In genomic region chr12:120978296-120979219, GRCh38 we compare ENCODE assay signal across 21 cellular contexts. TPM values are rescaled to one million over a fixed set of nuclear protein-coding genes. Genes with fewer than 3 reads are reported as not detected.
DNase-seq lines count a peak whose midpoint lies in the region; ATAC-seq and TF ChIP-seq lines count a peak whose summit lies in the region.
"Had no signal": no experiment of that assay in that cellular context is flagged by ENCODE, and none has a peak within 500 bp of the region (broad histone marks: within the 10 kb centered on the region; RNA-seq: fewer than 3 reads in every experiment).

Gene HNF1A (plus strand): TSS chr12:120978543. CDS start chr12:120978769, 226 bp downstream.

- H3K27ac ChIP-seq in right cardiac atrium (ENCODE audit: low read length) (no peak within 1 kb of the TSS), hepatocyte (peak within 1 kb of the TSS; percentile 99), osteoblast (ENCODE audit: low read depth, low read length) (no peak within 1 kb of the TSS), aorta (ENCODE audit: low read depth in 1 of 2, low read length in 2 of 2) (no peak within 1 kb of the TSS), mesenchymal stem cell (ENCODE audit: low read length, poor library complexity, severe bottlenecking) (no peak within 1 kb of the TSS)

- H3K14ac ChIP-seq in mesenchymal stem cell (ENCODE audit: low read length in 2 of 2): no peak within 1 kb of the TSS

- no peaks in the 10 kb centered on the region for H3K9me2 ChIP-seq in hepatocyte (replicated peaks; ENCODE audit: insufficient read depth)

- H2BK12ac ChIP-seq in mesenchymal stem cell (ENCODE audit: low read length in 2 of 2): no peak within 1 kb of the TSS

- no peak within 1 kb of the TSS for H3K9ac ChIP-seq in mesenchymal stem cell (ENCODE audit: low read length)

- H4K20me1 ChIP-seq in hepatocyte (ENCODE audit: insufficient read depth, poor library complexity, severe bottlenecking) (no peaks in the 10 kb centered on the region), osteoblast (ENCODE audit: insufficient read depth, low read length) (no peaks in the 10 kb centered on the region)

- H3K9me3 ChIP-seq in right cardiac atrium (ENCODE audit: control insufficient read depth, low read length): no peaks in the 10 kb centered on the region
- H3K9me3 ChIP-seq in hepatocyte (ENCODE audit: low read depth): no peaks in the 10 kb centered on the region
- H3K9me3 ChIP-seq in osteoblast (ENCODE audit: low read depth, low read length): no peaks in the 10 kb centered on the region
- H3K9me3 ChIP-seq in aorta (ENCODE audit: control insufficient read depth, low read length): no peaks in the 10 kb centered on the region
- H3K9me3 ChIP-seq in mesenchymal stem cell (ENCODE audit: control insufficient read depth, low read length): no peaks in the 10 kb centered on the region

- peak within 1 kb of the TSS; percentile 86 for H3K4me2 ChIP-seq in hepatocyte
- H3K4me2 ChIP-seq in osteoblast (ENCODE audit: insufficient read depth, low read length): no peak within 1 kb of the TSS
- no peak within 1 kb of the TSS for H3K4me2 ChIP-seq in mesenchymal stem cell (ENCODE audit: low read length, poor library complexity, severe bottlenecking)

- peaks cover 51% of the 10 kb centered on the region for H3K79me2 ChIP-seq in hepatocyte
- no peaks in the 10 kb centered on the region for H3K79me2 ChIP-seq in osteoblast (ENCODE audit: insufficient read depth, low read length)

- no peak within 1 kb of the TSS for H3K23ac ChIP-seq in mesenchymal stem cell (ENCODE audit: low read length in 2 of 2)

- no peak within 1 kb of the TSS for H2BK15ac ChIP-seq in mesenchymal stem cell (ENCODE audit: low read depth, poor library complexity, severe bottlenecking)

- 83% methylated on average over 40 of the region's 40 CpGs for WGBS in right cardiac atrium
- 59% methylated on average over 34 of the region's 40 CpGs for WGBS in hepatocyte (ENCODE audit: low lambda C conversion rate, missing lambda C conversion rate)
- 20 to 27% methylated on average over 39 to 40 of the region's 40 CpGs for WGBS in aorta, 2 donors
- WGBS in mesenchymal stem cell: 88% methylated on average over 40 of the region's 40 CpGs

- H3K4me1 ChIP-seq in right cardiac atrium (ENCODE audit: control insufficient read depth, insufficient read depth, low read length): no peaks in the 10 kb centered on the region
- peaks cover 5% of the 10 kb centered on the region for H3K4me1 ChIP-seq in hepatocyte (ENCODE audit: insufficient read depth)
- no peaks in the 10 kb centered on the region for H3K4me1 ChIP-seq in osteoblast (ENCODE audit: insufficient read depth, low read length)
- no peaks in the 10 kb centered on the region for H3K4me1 ChIP-seq in aorta (ENCODE audit: control insufficient read depth in 1 of 2, insufficient read depth in 2 of 2, low read length in 2 of 2)
- H3K4me1 ChIP-seq in mesenchymal stem cell (ENCODE audit: control insufficient read depth, insufficient read depth, low read depth, low read length): peaks cover 33% of the 10 kb centered on the region

- no peaks in the 10 kb centered on the region for H3K79me1 ChIP-seq in mesenchymal stem cell (replicated peaks; ENCODE audit: low read length, poor library complexity, severe bottlenecking)

- ATAC-seq in right cardiac atrium (peak; percentile 18 to 44), left ventricle myocardium superior (no peak), aorta (ENCODE audit: low FRiP score) (peak; percentile 43)

- H2AFZ ChIP-seq in hepatocyte (no peak within 1 kb of the TSS), osteoblast (ENCODE audit: low read length) (no peak within 1 kb of the TSS), mesenchymal stem cell (ENCODE audit: low read depth, low read length) (no peak within 1 kb of the TSS)

- H2AK5ac ChIP-seq in mesenchymal stem cell (ENCODE audit: low read length, severe bottlenecking): no peak within 1 kb of the TSS

- TF ChIP-seq CTCF in hepatocyte (IDR thresholded peaks at IDR 0.05; ENCODE audit: poor library complexity) (no peak), osteoblast (IDR thresholded peaks at IDR 0.05; ENCODE audit: extremely low read depth, low read depth, low read length) (no peak)

- H4K91ac ChIP-seq in mesenchymal stem cell (ENCODE audit: low read length): no peak within 1 kb of the TSS

- no peak within 1 kb of the TSS for H2BK120ac ChIP-seq in mesenchymal stem cell (ENCODE audit: low read depth, low read length)

- no peak within 1 kb of the TSS for H3K18ac ChIP-seq in mesenchymal stem cell (ENCODE audit: low read depth in 1 of 2, low read length in 2 of 2)

- intact Hi-C loops in right cardiac atrium (cut with DNase I): loop anchor here in 2 of 4 donors (10.0 kb wide), 3 partner anchors 244 to 394 kb away; partner anchors contain the start of genes CABP1 (in 1 of the 2) and POP5 (in 1 of the 2)
- intact Hi-C loops in left ventricle myocardium superior (cut with micrococcal nuclease): loop anchor here (10.0 kb wide), 1 partner anchor 374 kb away; no protein-coding TSS in a partner anchor
- intact Hi-C loops in aorta (cut with DNase I): loop anchor here in 1 of 2 donors (10.0 kb wide), 2 partner anchors 124 to 254 kb away; partner anchors contain the start of gene ACADS

- no peak within 1 kb of the TSS for H4K8ac ChIP-seq in mesenchymal stem cell (ENCODE audit: low read length)

- peak in 1 of 3 donors; percentile 46 for DNase-seq in right cardiac atrium
- no peak for DNase-seq in left ventricle myocardium superior
- peak; percentile 81 for DNase-seq in hepatocyte (ENCODE audit: low spot score)
- peak; percentile 31 for DNase-seq in osteoblast (ENCODE audit: insufficient read length, low spot score, missing footprints)
- DNase-seq in aorta: peak in 1 of 2 donors; percentile 75
- DNase-seq in NCI-H510A (lab: John Stamatoyannopoulos, UW): no peak
- DNase-seq in mesenchymal stem cell: no peak
- DNase-seq in RKO (ENCODE audit: low spot score): no peak
- DNase-seq: CD4-positive, CD25-positive, alpha-beta regulatory T cell; DND-41; foreskin melanocyte; NCI-H2107; NCI-H748 treated with DMSO at 0.1 percent for 48 hours; RPMI8226; stimulated activated CD4-positive, alpha-beta T cell treated with anti-CD3 and anti-CD28 coated beads, Interleukin-4, amount 100 ng/mL, for 1 hour had no signal

- H3K4me3 ChIP-seq in right cardiac atrium (ENCODE audit: low read length): no peak within 1 kb of the TSS
- H3K4me3 ChIP-seq in hepatocyte: peak within 1 kb of the TSS; percentile 54
- H3K4me3 ChIP-seq in osteoblast (ENCODE audit: insufficient read depth, low read length): no peak within 1 kb of the TSS
- no peak within 1 kb of the TSS for H3K4me3 ChIP-seq in aorta (ENCODE audit: low read length in 2 of 2)
- no peak within 1 kb of the TSS for H3K4me3 ChIP-seq in mesenchymal stem cell (ENCODE audit: insufficient read depth in 1 of 2, low read depth in 1 of 2, low read length in 2 of 2)

- no peak within 1 kb of the TSS for H2BK5ac ChIP-seq in mesenchymal stem cell (ENCODE audit: low read depth, low read length, poor library complexity, severe bottlenecking)

- no peaks in the 10 kb centered on the region for H3K27me3 ChIP-seq in right cardiac atrium (ENCODE audit: control insufficient read depth, insufficient read depth)
- H3K27me3 ChIP-seq in hepatocyte: no peaks in the 10 kb centered on the region
- H3K27me3 ChIP-seq in osteoblast (ENCODE audit: insufficient read depth, low read length): peaks cover 3% of the 10 kb centered on the region
- no peaks in the 10 kb centered on the region for H3K27me3 ChIP-seq in aorta (ENCODE audit: control insufficient read depth in 1 of 2, insufficient read depth in 2 of 2, low read length in 1 of 2)
- peaks cover 0 to 27% of the 10 kb centered on the region in 2 experiments for H3K27me3 ChIP-seq in mesenchymal stem cell (ENCODE audit: control insufficient read depth in 1 of 2, insufficient read depth in 1 of 2, low read length in 2 of 2)

- no peaks in the 10 kb centered on the region for H3K36me3 ChIP-seq in hepatocyte (replicated peaks; ENCODE audit: insufficient read depth, low read depth)
- no peaks in the 10 kb centered on the region for H3K36me3 ChIP-seq in osteoblast (ENCODE audit: insufficient read depth, low read length)
- H3K36me3 ChIP-seq in aorta (ENCODE audit: control insufficient read depth in 1 of 2, insufficient read depth in 2 of 2, low read length in 1 of 2): no peaks in the 10 kb centered on the region
- H3K36me3 ChIP-seq in mesenchymal stem cell (ENCODE audit: control insufficient read depth in 1 of 2, insufficient read depth in 2 of 2, low read depth in 1 of 2, low read length in 2 of 2): no peaks in the 10 kb centered on the region

- H3K4ac ChIP-seq in mesenchymal stem cell (ENCODE audit: low read depth in 1 of 2, low read length in 2 of 2): no peak within 1 kb of the TSS

RNA-seq across cellular contexts. Expression of gene HNF1A, which starts in this region (rescaled TPM):
- total RNA-seq in right cardiac atrium (not detected), left ventricle myocardium superior (not detected), hepatocyte (13.2 and 16.7 TPM in 2 replicates), osteoblast (not detected in 2 replicates), aorta (not detected)
- polyA plus RNA-seq in right cardiac atrium (0.05 TPM), hepatocyte (17.0 and 23.9 TPM in 2 replicates), aorta (1 to 10 TPM in 1 of 2 donors, under 1 TPM in 1; 0.18 to 5.4 TPM)
- not detected for polyA plus RNA-seq in mesenchymal stem cell (2013, experiment 1 of 2)
- polyA plus RNA-seq in mesenchymal stem cell (2013, experiment 2 of 2): not detected
- total RNA-seq: activated CD8-positive, alpha-beta memory T cell treated with anti-CD3 and anti-CD28 coated beads for 36 hours; activated T-helper 2 cell treated with anti-CD3 and anti-CD28 coated beads, Interferon-gamma antibody, Interleukin-2, Interleukin-4, amounts not matched to agents 10 μg/mL and 5 μg/mL and 100 μg/mL, durations not matched to agents 14 hours and 24 hours and 36 hours; CD4-positive, CD25-positive, alpha-beta regulatory T cell; cerebellum; lung microvascular endothelial cell; neural crest cell; urinary bladder had no signal
- polyA plus RNA-seq: CD4-positive, CD25-positive, alpha-beta regulatory T cell had no signal

Comparison
In these comparisons a context has a peak if more than half of its experiments do, and no peak if none do; other contexts are left out.
1. RNA of gene HNF1A (total RNA-seq): 13.2 to 16.7 TPM in hepatocyte; not detected in right cardiac atrium, not detected in left ventricle myocardium superior (single experiment), not detected in osteoblast and not detected in aorta; every median in the first group is over 10 times any median in the second.
2. Peak in ATAC-seq in right cardiac atrium; RNA of the gene not detected or under 1 TPM.
3. Peak in DNase-seq in osteoblast; RNA of the gene not detected or under 1 TPM.